22 cellular contexts compared by ENCODE assay signal in the genomic region with DNA sequence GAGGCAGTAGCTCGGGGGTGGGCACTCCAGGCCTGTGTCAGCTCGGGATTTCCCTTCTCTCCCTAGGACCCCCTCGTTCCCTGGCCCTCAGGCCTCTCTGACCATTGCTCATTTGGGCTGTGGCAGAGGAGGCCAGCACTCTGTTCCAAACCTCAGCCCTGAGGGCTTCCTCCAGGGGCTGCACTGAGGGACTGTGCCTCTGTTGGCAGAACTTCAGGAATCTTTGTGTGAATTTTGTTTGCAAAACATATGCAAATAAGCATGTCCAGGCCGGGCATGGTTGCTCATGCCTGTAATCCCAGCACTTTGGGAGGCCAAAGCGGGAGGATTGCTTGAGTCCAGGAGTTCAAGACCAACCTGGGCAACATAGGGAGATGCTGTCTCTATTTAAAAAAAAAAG. TPM values are rescaled to one million over a fixed set of nuclear protein-coding genes. Genes with fewer than 3 reads are reported as not detected.
"Had no signal": no experiment of that assay in that cellular context is flagged by ENCODE, and none has a peak within 500 bp of the region (broad histone marks: within the 10 kb centered on the region; RNA-seq: fewer than 3 reads in every experiment).

No MANE protein-coding gene starts in this region.

- DNase-seq: activated B cell treated with CpG ODN at 0.5 μM for 24 hours; activated CD4-positive, alpha-beta T cell treated with anti-CD3 and anti-CD28 coated beads for 36 hours; activated CD4-positive, alpha-beta T cell treated with anti-CD3 and anti-CD28 coated beads, Interleukin-2, amount 50 U/mL, for 48 hours; activated CD8-positive, alpha-beta memory T cell treated with anti-CD3 and anti-CD28 coated beads, Interleukin-2, amount 50 U/mL, for 48 hours; activated naive CD4-positive, alpha-beta T cell; activated T-cell treated with anti-CD3 and anti-CD28 coated beads, Interleukin-2, amount 50 U/mL, for 4 hours; colonic mucosa; left cardiac atrium; ovary; stimulated activated CD4-positive, alpha-beta T cell treated with anti-CD3 and anti-CD28 coated beads, Interleukin-4, amount 100 ng/mL, for 4 hours; stimulated activated naive CD8-positive, alpha-beta T cell treated with anti-CD3 and anti-CD28 coated beads, Interleukin-15, amount 100 ng/mL, for 72 hours; T-helper 9 cell; transverse colon had no signal

- H3K4me1 ChIP-seq: colonic mucosa, heart left ventricle, prostate gland, suprapubic skin, transverse colon had no signal

- H3K4me1 Mint-ChIP-seq: activated B cell treated with CpG ODN at 0.5 μM for 24 hours; activated CD4-positive, alpha-beta T cell treated with anti-CD3 and anti-CD28 coated beads for 36 hours; stimulated activated naive CD8-positive, alpha-beta T cell treated with anti-CD3 and anti-CD28 coated beads, Interleukin-15, amount 100 ng/mL, for 72 hours had no signal

- H3K4me3 Mint-ChIP-seq: activated B cell treated with CpG ODN at 0.5 μM for 24 hours; activated CD4-positive, alpha-beta T cell treated with anti-CD3 and anti-CD28 coated beads for 36 hours; activated naive CD8-positive, alpha-beta T cell; activated T-cell treated with anti-CD3 and anti-CD28 coated beads, Interleukin-2, amount 50 U/mL, for 4 hours; nephron; stimulated activated naive CD8-positive, alpha-beta T cell treated with anti-CD3 and anti-CD28 coated beads, Interleukin-15, amount 100 ng/mL, for 72 hours had no signal

- H3K27ac Mint-ChIP-seq: activated B cell treated with CpG ODN at 0.5 μM for 24 hours; activated CD4-positive, alpha-beta T cell treated with anti-CD3 and anti-CD28 coated beads for 36 hours; activated naive CD8-positive, alpha-beta T cell; activated T-helper 2 cell treated with anti-CD3 and anti-CD28 coated beads, Interferon-gamma antibody, Interleukin-2, Interleukin-4, amounts not matched to agents 10 μg/mL and 5 μg/mL and 100 μg/mL, durations not matched to agents 14 hours and 24 hours and 36 hours; nephron; stimulated activated naive CD8-positive, alpha-beta T cell treated with anti-CD3 and anti-CD28 coated beads, Interleukin-15, amount 100 ng/mL, for 72 hours had no signal

- H3K9me3 ChIP-seq: colonic mucosa, neutrophil, ovary, prostate gland, suprapubic skin, transverse colon had no signal

- H3K36me3 Mint-ChIP-seq: activated naive CD8-positive, alpha-beta T cell had no signal

- ATAC-seq: activated CD4-positive, alpha-beta T cell treated with anti-CD3 and anti-CD28 coated beads for 36 hours; activated T-cell treated with anti-CD3 and anti-CD28 coated beads, Interleukin-2, amount 50 U/mL, for 4 hours; left cardiac atrium; stimulated activated naive CD8-positive, alpha-beta T cell treated with anti-CD3 and anti-CD28 coated beads, Interleukin-15, amount 100 ng/mL, for 72 hours had no signal

- H3K9me3 Mint-ChIP-seq: activated B cell treated with CpG ODN at 0.5 μM for 24 hours; activated T-helper 2 cell treated with anti-CD3 and anti-CD28 coated beads, Interferon-gamma antibody, Interleukin-2, Interleukin-4, amounts not matched to agents 10 μg/mL and 5 μg/mL and 100 μg/mL, durations not matched to agents 14 hours and 24 hours and 36 hours; stimulated activated naive CD8-positive, alpha-beta T cell treated with anti-CD3 and anti-CD28 coated beads, Interleukin-15, amount 100 ng/mL, for 72 hours had no signal

- H3K27ac ChIP-seq: colonic mucosa, epithelial cell of prostate, heart left ventricle, neutrophil, ovary, prostate gland, suprapubic skin, transverse colon had no signal

- H3K36me3 ChIP-seq: colonic mucosa, heart left ventricle, neutrophil, ovary, prostate gland, suprapubic skin, transverse colon had no signal

- H3K4me3 ChIP-seq: colonic mucosa, heart left ventricle, ovary, prostate gland, suprapubic skin, transverse colon had no signal

- H3K27me3 ChIP-seq: colonic mucosa, heart left ventricle, neutrophil, ovary, suprapubic skin, transverse colon had no signal

RNA-seq across cellular contexts. Expression of a gene that starts 11.1 kb away (rescaled TPM):
- total RNA-seq: activated T-helper 2 cell treated with anti-CD3 and anti-CD28 coated beads, Interferon-gamma antibody, Interleukin-2, Interleukin-4, amounts not matched to agents 10 μg/mL and 5 μg/mL and 100 μg/mL, durations not matched to agents 14 hours and 24 hours and 36 hours; bronchial epithelial cell had no signal
